ENCODE assay signal across 21 cellular contexts in genomic region chr5:14753947-14754346, GRCh38.
A peak's percentile ranks its signal among the peaks of the same experiment; 100 is the strongest.
DNase-seq lines count a peak whose midpoint lies in the region; ATAC-seq and TF ChIP-seq lines count a peak whose summit lies in the region.
"Had no signal": no experiment of that assay in that cellular context is flagged by ENCODE, and none has a peak within 500 bp of the region (broad histone marks: within the 10 kb centered on the region; RNA-seq: fewer than 3 reads in every experiment).

No MANE protein-coding gene starts in this region.

- H3K36me3 ChIP-seq in ascending aorta: peaks cover 12 to 41% of the 10 kb centered on the region in 2 donors

- peaks cover 0 to 4% of the 10 kb centered on the region in 2 donors for H3K4me1 ChIP-seq in ascending aorta

- no peak overlapping the region for H3K4me3 Mint-ChIP-seq in stimulated activated effector memory CD8-positive, alpha-beta T cell treated with anti-CD3 and anti-CD28 coated beads, Interleukin-12 subunit alpha, Interleukin-12 subunit beta, amount 100 ng/mL, for 72 hours
- no peak overlapping the region for H3K4me3 Mint-ChIP-seq in HFFc6
- H3K4me3 Mint-ChIP-seq: activated CD4-positive, alpha-beta T cell treated with anti-CD3 and anti-CD28 coated beads, Interleukin-2, amount 10 ng/mL, durations not matched to agents 7 days and 5 days; activated naive CD4-positive, alpha-beta T cell treated with anti-CD3 and anti-CD28 coated beads, Interleukin-2, amount 10 ng/mL, durations not matched to agents 7 days and 5 days; activated T-cell treated with anti-CD3 and anti-CD28 coated beads, Interleukin-2, amount 50 U/mL, for 72 hours; CD14-positive monocyte; IgD-negative memory B cell; nephron; T-helper 2 cell treated with Interferon-gamma antibody and Interleukin-4, amounts not matched to agents 5 μg/mL and 100 μg/mL, for 36 hours had no signal

- no peaks in the 10 kb centered on the region for H3K27me3 Mint-ChIP-seq in HFFc6 (ENCODE audit: insufficient read depth)
- H3K27me3 Mint-ChIP-seq: activated CD4-positive, alpha-beta T cell treated with anti-CD3 and anti-CD28 coated beads, Interleukin-2, amount 10 ng/mL, durations not matched to agents 7 days and 5 days; activated naive CD4-positive, alpha-beta T cell treated with anti-CD3 and anti-CD28 coated beads, Interleukin-2, amount 10 ng/mL, durations not matched to agents 7 days and 5 days; IgD-negative memory B cell had no signal

- H3K36me3 Mint-ChIP-seq in stimulated activated effector memory CD8-positive, alpha-beta T cell treated with anti-CD3 and anti-CD28 coated beads, Interleukin-12 subunit alpha, Interleukin-12 subunit beta, amount 100 ng/mL, for 72 hours: peaks cover 58% of the 10 kb centered on the region
- no peaks in the 10 kb centered on the region; the same call in 1 of the 2 replicates for H3K36me3 Mint-ChIP-seq in HFFc6 (ENCODE audit: low read depth)

- H3K4me1 Mint-ChIP-seq in stimulated activated effector memory CD8-positive, alpha-beta T cell treated with anti-CD3 and anti-CD28 coated beads, Interleukin-12 subunit alpha, Interleukin-12 subunit beta, amount 100 ng/mL, for 72 hours: peaks cover 7% of the 10 kb centered on the region
- H3K4me1 Mint-ChIP-seq in HFFc6 (ENCODE audit: low read depth): peaks cover 16% of the 10 kb centered on the region
- H3K4me1 Mint-ChIP-seq: activated CD4-positive, alpha-beta T cell treated with anti-CD3 and anti-CD28 coated beads, Interleukin-2, amount 10 ng/mL, durations not matched to agents 7 days and 5 days; activated naive CD4-positive, alpha-beta T cell treated with anti-CD3 and anti-CD28 coated beads, Interleukin-2, amount 10 ng/mL, durations not matched to agents 7 days and 5 days had no signal

- no peaks in the 10 kb centered on the region for H3K9me3 Mint-ChIP-seq in stimulated activated effector memory CD8-positive, alpha-beta T cell treated with anti-CD3 and anti-CD28 coated beads, Interleukin-12 subunit alpha, Interleukin-12 subunit beta, amount 100 ng/mL, for 72 hours
- H3K9me3 Mint-ChIP-seq in HFFc6: no peaks in the 10 kb centered on the region
- H3K9me3 Mint-ChIP-seq: activated CD4-positive, alpha-beta T cell treated with anti-CD3 and anti-CD28 coated beads, Interleukin-2, amount 10 ng/mL, durations not matched to agents 7 days and 5 days; activated naive CD4-positive, alpha-beta T cell treated with anti-CD3 and anti-CD28 coated beads, Interleukin-2, amount 10 ng/mL, durations not matched to agents 7 days and 5 days; activated T-cell treated with anti-CD3 and anti-CD28 coated beads, Interleukin-2, amount 50 U/mL, for 72 hours; IgD-negative memory B cell; nephron; T-helper 2 cell treated with Interferon-gamma antibody and Interleukin-4, amounts not matched to agents 5 μg/mL and 100 μg/mL, for 36 hours had no signal

- H3K9me3 ChIP-seq in ascending aorta: no peaks in the 10 kb centered on the region

- H3K4me3 ChIP-seq in ascending aorta: no peak overlapping the region
- H3K4me3 ChIP-seq: cardiac muscle cell had no signal

- TF ChIP-seq CTCF in ascending aorta (IDR thresholded peaks at IDR 0.05) (peak in 1 of 3 experiments; percentile 26), HFFc6 (IDR thresholded peaks at IDR 0.05) (no peak)

- intact Hi-C loops in ascending aorta (cut with DNase I): no loop called here
- intact Hi-C loops in left cardiac atrium (cut with DNase I): no loop called here

- H3K27ac ChIP-seq in ascending aorta: peak overlapping the region; percentile 26 to 46
- H3K27ac ChIP-seq: cardiac muscle cell, WERI-Rb-1 had no signal

- H3K27me3 ChIP-seq in ascending aorta: no peaks in the 10 kb centered on the region
- H3K27me3 ChIP-seq: cardiac muscle cell had no signal

- peak overlapping the region; percentile 78 for H3K27ac Mint-ChIP-seq in stimulated activated effector memory CD8-positive, alpha-beta T cell treated with anti-CD3 and anti-CD28 coated beads, Interleukin-12 subunit alpha, Interleukin-12 subunit beta, amount 100 ng/mL, for 72 hours
- no peak overlapping the region for H3K27ac Mint-ChIP-seq in HFFc6
- H3K27ac Mint-ChIP-seq: activated CD4-positive, alpha-beta T cell treated with anti-CD3 and anti-CD28 coated beads, Interleukin-2, amount 10 ng/mL, durations not matched to agents 7 days and 5 days; activated naive CD4-positive, alpha-beta T cell treated with anti-CD3 and anti-CD28 coated beads, Interleukin-2, amount 10 ng/mL, durations not matched to agents 7 days and 5 days; activated T-cell treated with anti-CD3 and anti-CD28 coated beads, Interleukin-2, amount 50 U/mL, for 72 hours; IgD-negative memory B cell; T-helper 2 cell treated with Interferon-gamma antibody and Interleukin-4, amounts not matched to agents 5 μg/mL and 100 μg/mL, for 36 hours had no signal

- ATAC-seq in left cardiac atrium: peak; percentile 45 to 57
- ATAC-seq in stimulated activated effector memory CD8-positive, alpha-beta T cell treated with anti-CD3 and anti-CD28 coated beads, Interleukin-12 subunit alpha, Interleukin-12 subunit beta, amount 100 ng/mL, for 72 hours: no peak
- ATAC-seq: activated T-cell treated with anti-CD3 and anti-CD28 coated beads, Interleukin-2, amount 50 U/mL, for 72 hours had no signal

- DNase-seq in NCI-H1694 (lab: John Stamatoyannopoulos, UW) (peak; percentile 80), ascending aorta (ENCODE audit: low spot score in 2 of 2) (no peak), left cardiac atrium (no peak), germinal center (ENCODE audit: low spot score) (no peak), NCI-H2107 (lab: John Stamatoyannopoulos, UW) (no peak), HFFc6 (no peak)
- no peak for DNase-seq in stimulated activated effector memory CD8-positive, alpha-beta T cell treated with anti-CD3 and anti-CD28 coated beads, Interleukin-12 subunit alpha, Interleukin-12 subunit beta, amount 100 ng/mL, for 72 hours (ENCODE audit: low spot score in 2 of 2)
- DNase-seq: activated CD4-positive, alpha-beta T cell treated with anti-CD3 and anti-CD28 coated beads, Interleukin-2, amount 10 ng/mL, durations not matched to agents 7 days and 5 days; activated naive CD4-positive, alpha-beta T cell treated with anti-CD3 and anti-CD28 coated beads, Interleukin-2, amount 10 ng/mL, durations not matched to agents 7 days and 5 days; activated T-cell treated with anti-CD3 and anti-CD28 coated beads, Interleukin-2, amount 50 U/mL, for 72 hours; head of caudate nucleus; NCI-H1105; retina; stimulated activated CD4-positive, alpha-beta T cell treated with anti-CD3 and anti-CD28 coated beads, Interleukin-4, amount 100 ng/mL, for 4 hours; stimulated activated naive CD4-positive, alpha-beta T cell treated with Interleukin-2 at 50 U/mL for 16 hours; WERI-Rb-1 had no signal
